Comparison of ENCODE assay signal across 7 cellular contexts in the genomic region with DNA sequence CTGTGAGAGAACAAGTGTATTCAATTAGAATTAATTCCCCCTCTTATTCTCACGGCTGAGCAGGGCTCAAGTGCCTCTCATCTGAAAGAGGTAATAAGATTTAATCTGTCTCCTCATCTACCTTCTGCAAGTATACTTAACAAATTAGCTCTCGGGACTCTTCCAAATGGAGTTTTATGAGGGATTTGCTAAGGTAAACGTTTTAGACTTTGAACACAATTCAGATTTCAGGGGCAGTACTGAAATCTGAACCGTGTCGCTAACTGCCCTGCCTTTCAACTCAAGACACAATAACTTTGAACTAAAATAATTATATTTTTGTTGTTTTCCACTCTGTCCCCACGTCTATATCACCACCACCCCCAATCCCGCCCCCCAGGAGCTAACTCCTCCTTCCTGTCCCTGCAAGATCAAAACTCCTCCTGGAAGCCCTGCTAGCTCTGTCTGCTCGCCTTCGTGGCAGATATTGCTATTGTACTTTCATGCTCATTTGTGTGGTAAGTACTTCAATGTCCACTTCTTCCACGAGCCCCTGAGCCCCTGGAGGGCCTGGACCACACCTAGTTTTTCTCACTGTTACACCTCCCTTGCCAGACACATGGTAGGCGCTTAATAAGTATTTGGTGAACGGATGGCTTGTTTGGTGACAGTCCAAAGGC. TPM values are rescaled to one million over a fixed set of nuclear protein-coding genes. Genes with fewer than 3 reads are reported as not detected.
DNase-seq lines count a peak whose midpoint lies in the region; ATAC-seq, FAIRE-seq and TF ChIP-seq lines count a peak whose summit lies in the region.
"Not testable (repeated sequence)": the region's sequence is repeated elsewhere in the genome, so short reads cannot be mapped to it uniquely, and the experiment has no call there.

No MANE protein-coding gene starts in this region.

- H3K4me3 Mint-ChIP-seq in astrocyte (ENCODE audit: unreplicated experiment), result peak overlapping the region; percentile 89

- not testable (repeated sequence) for H3K36me3 ChIP-seq in SU-DHL-6 (ENCODE audit: low read length); astrocyte (ENCODE audit: insufficient read depth, low read length); psoas muscle (ENCODE audit: insufficient read depth in 1 of 2, low read depth in 1 of 2)

- intact Hi-C loops in lower leg skin (cut with DNase I; ENCODE audit: low total_unique reads); psoas muscle (cut with DNase I): not testable (repeated sequence)

- TF ChIP-seq CTCF in SU-DHL-6 (IDR thresholded peaks at IDR 0.05; ENCODE audit: insufficient read depth, low read length, poor library complexity, severe bottlenecking); astrocyte (IDR thresholded peaks at IDR 0.05; ENCODE audit: insufficient read depth, low read depth, low read length); lower leg skin (IDR thresholded peaks at IDR 0.05); psoas muscle (IDR thresholded peaks at IDR 0.05): not testable (repeated sequence)

- H3K4me1 ChIP-seq in astrocyte (ENCODE audit: insufficient read depth, low read length), result peaks cover 18% of the 10 kb centered on the region
- H3K4me1 ChIP-seq in psoas muscle, result not testable (repeated sequence)

- not testable (repeated sequence) for H3K27ac ChIP-seq in SU-DHL-6 (ENCODE audit: low read depth, low read length)
- H3K27ac ChIP-seq in astrocyte (ENCODE audit: low read depth, low read length) (peak overlapping the region; percentile 75), psoas muscle (peak overlapping the region; percentile 80)

- not testable (repeated sequence) for H3K9me2 ChIP-seq in SU-DHL-6 (replicated peaks; ENCODE audit: insufficient read depth, low read length)

- H3F3A ChIP-seq in SU-DHL-6 (ENCODE audit: insufficient read depth), result not testable (repeated sequence)

- not testable (repeated sequence) for H4K20me1 ChIP-seq in SU-DHL-6 (ENCODE audit: low read depth, low read length); astrocyte (ENCODE audit: insufficient read depth, low read length)

- ATAC-seq in psoas muscle, result not testable (repeated sequence)

- in situ Hi-C loops in G401 (cut with HindIII; ENCODE audit: low sequenced_read_pairs), result not testable (repeated sequence)

- H3K9me3 Mint-ChIP-seq in astrocyte (ENCODE audit: unreplicated experiment), result not testable (repeated sequence)

- not testable (repeated sequence) for FAIRE-seq in astrocyte (lab: Jason Lieb, UNC)

- H3K4me1 Mint-ChIP-seq in astrocyte (ENCODE audit: low read depth, unreplicated experiment), result not testable (repeated sequence)

- TF ChIP-seq POLR2A in lower leg skin (IDR thresholded peaks at IDR 0.05), result not testable (repeated sequence)

- peak overlapping the region; percentile 50 for H3K9ac ChIP-seq in SU-DHL-6 (ENCODE audit: low read length)
- peak overlapping the region; percentile 87 for H3K9ac ChIP-seq in astrocyte (ENCODE audit: low read length)

- H3K4me3 ChIP-seq in SU-DHL-6 (ENCODE audit: insufficient read depth, low read length, poor library complexity, severe bottlenecking) (peak overlapping the region; percentile 52), astrocyte (ENCODE audit: insufficient read depth, low read depth, low read length) (peak overlapping the region; percentile 69), lower leg skin (ENCODE audit: low read depth, poor library complexity, severe bottlenecking) (peak overlapping the region; percentile 50), psoas muscle (peak overlapping the region; percentile 82)

- H2AFZ ChIP-seq in SU-DHL-6 (ENCODE audit: low read depth, low read length, severe bottlenecking), result peak overlapping the region; percentile 68
- peak overlapping the region; percentile 78 for H2AFZ ChIP-seq in astrocyte (ENCODE audit: low read depth, low read length)

- H3K4me2 ChIP-seq in SU-DHL-6 (ENCODE audit: low read depth, low read length, poor library complexity, severe bottlenecking) (peak overlapping the region; percentile 52), astrocyte (ENCODE audit: low read length) (peak overlapping the region; percentile 94)

- H3K27ac Mint-ChIP-seq in astrocyte (ENCODE audit: unreplicated experiment), result peak overlapping the region; percentile 62

- H3K36me3 Mint-ChIP-seq in astrocyte (ENCODE audit: low read depth, unreplicated experiment), result not testable (repeated sequence)

- H3K79me2 ChIP-seq in SU-DHL-6 (ENCODE audit: insufficient read depth, low read length); astrocyte (ENCODE audit: insufficient read depth, low read length): not testable (repeated sequence)

- H3K27me3 Mint-ChIP-seq in astrocyte (ENCODE audit: low read depth, unreplicated experiment), result not testable (repeated sequence)

- DNase-seq in G401 (ENCODE audit: low spot score), result peak; percentile 23
- peak; percentile 79 for DNase-seq in NCI-H1105 (lab: John Stamatoyannopoulos, UW)
- peak; percentile 35 for DNase-seq in astrocyte (ENCODE audit: low read depth)
- peak; percentile 43 for DNase-seq in fibroblast of gingiva (ENCODE audit: low read depth)
- DNase-seq in lower leg skin (ENCODE audit: low spot score in 2 of 2); psoas muscle: not testable (repeated sequence)

- WGBS in lower leg skin, 2 donors, result 3 to 9% methylated on average over 12 of the region's 12 CpGs
- WGBS in psoas muscle, 3 donors, result 11 to 16% (median 13%) methylated on average over 12 of the region's 12 CpGs

- not testable (repeated sequence) for H3K27me3 ChIP-seq in SU-DHL-6 (ENCODE audit: low read length); astrocyte (ENCODE audit: insufficient read depth, low read length); psoas muscle (ENCODE audit: insufficient read depth in 3 of 3, low read length in 2 of 3)

- H3K9me3 ChIP-seq in SU-DHL-6 (ENCODE audit: insufficient read depth, low read length); astrocyte (ENCODE audit: insufficient read depth, low read depth, low read length); psoas muscle: not testable (repeated sequence)

RNA-seq across cellular contexts. Expression of gene ROPN1B, which starts 54.1 kb away (rescaled TPM):
- not detected in 2 replicates for total RNA-seq in G401 (2014; rRNA removed; shearing (Covaris generic))
- not detected in 2 replicates for total RNA-seq in astrocyte
- 10 to 100 TPM in 2 of 4 donors, 1 to 10 TPM in 2; 4.0 to 19.9 (median 10.0) TPM for total RNA-seq in lower leg skin
- total RNA-seq in psoas muscle, result under 1 TPM in 3 of 4 donors, not detected in 1; 0.36 to 0.46 (median 0.39) TPM
- under 1 TPM in 2 of 3 donors, not detected in 1; 0.13 to 0.20 TPM for polyA plus RNA-seq in psoas muscle
